Comparison of ENCODE assay signal across 17 cellular contexts in the genomic region with DNA sequence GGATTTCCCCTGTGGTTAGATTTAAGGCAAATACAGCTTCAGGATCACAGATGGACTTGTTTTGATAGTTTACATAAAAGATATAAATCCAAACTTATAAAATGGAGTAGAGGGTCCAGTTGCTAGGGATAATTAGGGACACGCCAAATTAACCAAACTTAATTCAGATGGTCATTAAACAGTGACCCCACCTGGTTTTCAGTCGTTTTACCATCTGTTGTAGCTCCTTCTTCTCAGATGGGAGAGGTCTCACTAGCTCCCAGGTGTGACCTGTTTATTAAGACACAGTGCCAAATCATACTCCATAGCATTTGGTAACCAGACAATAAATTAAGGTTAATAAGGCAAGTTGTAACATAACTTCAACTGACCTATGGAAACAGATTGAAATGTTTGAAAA. TPM values are rescaled to one million over a fixed set of nuclear protein-coding genes. Genes with fewer than 3 reads are reported as not detected.
DNase-seq lines count a peak whose midpoint lies in the region; ATAC-seq and TF ChIP-seq lines count a peak whose summit lies in the region.
"Had no signal": no experiment of that assay in that cellular context is flagged by ENCODE, and none has a peak within 500 bp of the region (broad histone marks: within the 10 kb centered on the region; RNA-seq: fewer than 3 reads in every experiment).

No MANE protein-coding gene starts in this region.

- H3K36me3 ChIP-seq in Panc1 (ENCODE audit: control insufficient read depth, insufficient read depth, low read length), result no peaks in the 10 kb centered on the region
- H3K36me3 ChIP-seq in brain microvascular endothelial cell (replicated peaks), result no peaks in the 10 kb centered on the region

- POLR2A ChIA-PET in Panc1 (lab: Charles Lee), result no interaction called here

- peaks cover 32% of the 10 kb centered on the region for H3K4me1 ChIP-seq in Panc1 (ENCODE audit: control insufficient read depth, insufficient read depth, low read length)

- H3K9me3 ChIP-seq in Panc1 (ENCODE audit: control insufficient read depth, insufficient read depth, low read depth, low read length), result no peaks in the 10 kb centered on the region

- TF ChIP-seq CTCF in Panc1 (IDR thresholded peaks at IDR 0.05) (no peak; the same call in 1 of the 2 replicates), brain microvascular endothelial cell (IDR thresholded peaks at IDR 0.05; ENCODE audit: low read depth, low read length, missing control alignments) (no peak)

- CTCF ChIA-PET in Panc1 (lab: Charles Lee), result no interaction called here

- in situ Hi-C loops in Panc1 (cut with HindIII; ENCODE audit: low pct_unique_long_range_greater_than_20kb, low sequenced_read_pairs), result no loop called here
- in situ Hi-C loops in brain microvascular endothelial cell (cut with HindIII; ENCODE audit: low pct_ligation_motif_present, low sequenced_read_pairs), result loop anchor here (25.0 kb wide), 1 partner anchor 140 kb away; no protein-coding TSS in a partner anchor

- intact Hi-C loops in Panc1 (cut with micrococcal nuclease; ENCODE audit: unreplicated experiment), result no loop called here
- intact Hi-C loops in left cardiac atrium (cut with DNase I), result no loop called here

- H3K27me3 ChIP-seq in Panc1 (ENCODE audit: control insufficient read depth, insufficient read depth, low read length) (no peaks in the 10 kb centered on the region), brain microvascular endothelial cell (replicated peaks) (no peaks in the 10 kb centered on the region)

- ATAC-seq in Panc1, result no peak
- ATAC-seq in left cardiac atrium, result no peak
- ATAC-seq: HCT116 had no signal

- BruUV-seq in Panc1 (replicated peaks; lab: Mats Ljungman, UMichigan), result no TSS peak

- DNase-seq in NCI-H2171 treated with DMSO at 0.1 percent for 48 hours (lab: John Stamatoyannopoulos, UW) (peak; percentile 30), NCI-H2171 (lab: John Stamatoyannopoulos, UW) (no peak), NCI-H69 (lab: John Stamatoyannopoulos, UW) (peak; percentile 96), Panc1 (ENCODE audit: low read depth, low spot score) (no peak), brain microvascular endothelial cell (no peak), left cardiac atrium (no peak)
- DNase-seq in activated CD4-positive, CD25-positive, alpha-beta regulatory T cell (lab: John Stamatoyannopoulos, UW), result no peak
- DNase-seq: CD8-positive, alpha-beta memory T cell; KBM-7; NCI-H1930; NCI-H226; NCI-H510A treated with DMSO at 0.1 percent for 48 hours; OCI-M1; Right ventricle myocardium superior; T1000 had no signal

- H3K4me3 ChIP-seq in Panc1 (ENCODE audit: low read depth in 2 of 2, low read length in 2 of 2), result no peak overlapping the region
- no peak overlapping the region for H3K4me3 ChIP-seq in brain microvascular endothelial cell (ENCODE audit: low read depth, low read length)

- H3K27ac ChIP-seq in Panc1 (ENCODE audit: low read length) (peak overlapping the region; percentile 75; the same call in 1 of the 2 replicates), brain microvascular endothelial cell (no peak overlapping the region)
- H3K27ac ChIP-seq: C4-2B had no signal

RNA-seq across cellular contexts. Expression of a gene that starts 8.1 kb away (rescaled TPM):
- total RNA-seq in Panc1 (2021; ENCODE audit: unreplicated experiment), result 106 TPM
- 91.6 TPM for polyA plus RNA-seq in Panc1 (2012; ENCODE audit: insufficient read length)
- total RNA-seq in left cardiac atrium, result 10 to 100 TPM; 14.0 to 15.8 TPM

Comparison
In these comparisons a context has a peak if more than half of its experiments do, and no peak if none do; other contexts are left out.
1. DNase-seq: peak in NCI-H2171 treated with DMSO at 0.1 percent for 48 hours (single experiment) and NCI-H69 (single experiment); none in NCI-H2171 (single experiment), Panc1 (single experiment), brain microvascular endothelial cell (single experiment), left cardiac atrium (single experiment) and activated CD4-positive, CD25-positive, alpha-beta regulatory T cell (0 of 4).